Comparison of ENCODE assay signal across 10 cellular contexts in the genomic region with DNA sequence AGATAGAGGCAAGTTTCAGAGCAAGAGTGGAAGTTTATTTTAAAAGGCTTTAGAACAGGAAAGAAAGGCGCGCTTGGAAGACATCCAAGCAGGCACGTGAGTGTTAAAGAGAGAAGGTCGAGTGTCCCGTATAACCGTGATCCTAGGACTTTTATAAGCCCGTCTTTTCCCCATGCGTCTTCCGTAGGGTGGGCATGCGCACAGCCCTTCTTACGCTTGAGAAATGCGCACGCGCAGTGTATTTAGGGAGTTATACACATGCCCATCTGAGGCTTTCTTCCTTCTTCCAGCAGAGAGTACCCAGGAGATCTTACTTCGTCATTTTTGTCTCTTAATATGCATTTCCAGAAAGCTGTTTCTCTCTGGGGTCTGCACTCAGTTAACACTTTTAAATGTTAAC. TPM values are rescaled to one million over a fixed set of nuclear protein-coding genes. Genes with fewer than 3 reads are reported as not detected.
A peak's percentile ranks its signal among the peaks of the same experiment; 100 is the strongest.
DNase-seq lines count a peak whose midpoint lies in the region; ATAC-seq, FAIRE-seq and TF ChIP-seq lines count a peak whose summit lies in the region.
"Had no signal": no experiment of that assay in that cellular context is flagged by ENCODE, and none has a peak within 500 bp of the region (broad histone marks: within the 10 kb centered on the region; RNA-seq: fewer than 3 reads in every experiment).

No MANE protein-coding gene starts in this region.

- H3K36me3 Mint-ChIP-seq in activated naive CD4-positive, alpha-beta T cell treated with anti-CD3 and anti-CD28 coated beads, Interleukin-2, amount 50 U/mL, for 24 hours, result peaks cover 18% of the 10 kb centered on the region
- H3K36me3 Mint-ChIP-seq in activated T-cell treated with anti-CD3 and anti-CD28 coated beads, Interleukin-2, amount 50 U/mL, for 4 hours (ENCODE audit: insufficient read depth), result peaks cover 2% of the 10 kb centered on the region

- intact Hi-C loops in heart right ventricle (cut with DNase I), result loop anchor here in 2 of 10 donors (5.0 to 10.0 kb wide), 2 partner anchors 45 to 137 kb away; no protein-coding TSS in a partner anchor
- intact Hi-C loops in pancreas (cut with DNase I), result no loop called here
- intact Hi-C loops in lower leg skin (cut with DNase I; ENCODE audit: low total_unique reads), result no loop called here

- peaks cover 74% of the 10 kb centered on the region for H3K79me2 ChIP-seq in ACC112 (ENCODE audit: control insufficient read depth, insufficient read depth, low read length, unreplicated experiment)

- DNase-seq in heart right ventricle (peak; percentile 44 to 50), pancreas (peak in 1 of 6 donors; percentile 60), lower leg skin (ENCODE audit: low spot score in 2 of 2) (no peak), GM12891 (ENCODE audit: insufficient read length, low spot score) (no peak)
- no peak for DNase-seq in activated T-cell treated with anti-CD3 and anti-CD28 coated beads, Interleukin-2, amount 50 U/mL, for 4 hours
- DNase-seq: activated T-cell treated with anti-CD3 and anti-CD28 coated beads for 4 hours had no signal

- no peaks in the 10 kb centered on the region for H3K36me3 ChIP-seq in ACC112 (ENCODE audit: insufficient read depth, low read length)
- no peaks in the 10 kb centered on the region for H3K36me3 ChIP-seq in heart right ventricle
- H3K36me3 ChIP-seq in pancreas, result no peaks in the 10 kb centered on the region

- H2AFZ ChIP-seq in ACC112 (ENCODE audit: low read length, unreplicated experiment), result no peak overlapping the region

- TF ChIP-seq POLR2A in lower leg skin (IDR thresholded peaks at IDR 0.05) (no peak), GM12891 (IDR thresholded peaks at IDR 0.05; ENCODE audit: low read depth, low read length) (no peak)

- H3K9me3 Mint-ChIP-seq in activated naive CD4-positive, alpha-beta T cell treated with anti-CD3 and anti-CD28 coated beads, Interleukin-2, amount 50 U/mL, for 24 hours, result no peaks in the 10 kb centered on the region
- no peaks in the 10 kb centered on the region for H3K9me3 Mint-ChIP-seq in activated T-cell treated with anti-CD3 and anti-CD28 coated beads, Interleukin-2, amount 50 U/mL, for 4 hours

- TF ChIP-seq CTCF in heart right ventricle (IDR thresholded peaks at IDR 0.05) (no peak), pancreas (IDR thresholded peaks at IDR 0.05) (no peak), lower leg skin (IDR thresholded peaks at IDR 0.05) (no peak)

- no peaks in the 10 kb centered on the region for H3K27me3 Mint-ChIP-seq in activated naive CD4-positive, alpha-beta T cell treated with anti-CD3 and anti-CD28 coated beads, Interleukin-2, amount 50 U/mL, for 24 hours
- no peaks in the 10 kb centered on the region for H3K27me3 Mint-ChIP-seq in activated T-cell treated with anti-CD3 and anti-CD28 coated beads, Interleukin-2, amount 50 U/mL, for 4 hours (ENCODE audit: low read depth)

- H3K27me3 ChIP-seq in ACC112 (ENCODE audit: insufficient read depth, low read length), result no peaks in the 10 kb centered on the region
- no peaks in the 10 kb centered on the region for H3K27me3 ChIP-seq in heart right ventricle
- H3K27me3 ChIP-seq in pancreas, result no peaks in the 10 kb centered on the region

- H3K4me1 ChIP-seq in ACC112 (ENCODE audit: control insufficient read depth, insufficient read depth, low read length, unreplicated experiment), result peaks cover 48% of the 10 kb centered on the region
- H3K4me1 ChIP-seq in heart right ventricle, result peaks cover 2 to 99% (median 65%) of the 10 kb centered on the region in 9 donors
- no peaks in the 10 kb centered on the region for H3K4me1 ChIP-seq in pancreas

- no peak overlapping the region for H3K27ac Mint-ChIP-seq in activated naive CD4-positive, alpha-beta T cell treated with anti-CD3 and anti-CD28 coated beads, Interleukin-2, amount 50 U/mL, for 24 hours

- no peak for FAIRE-seq in pancreas (lab: Jason Lieb, UNC)
- FAIRE-seq in GM12891 (lab: Jason Lieb, UNC), result no peak
- FAIRE-seq: TTC549 had no signal

- ATAC-seq in heart right ventricle (peak in 3 of 8 donors; percentile 28 to 47 (median 29)), pancreas (peak in 3 of 4 donors; percentile 54 to 68 (median 67)), HG02642 (IDR thresholded peaks at IDR 0.05; ENCODE audit: poor library complexity, unreplicated experiment) (no peak)
- ATAC-seq in activated T-cell treated with anti-CD3 and anti-CD28 coated beads, Interleukin-2, amount 50 U/mL, for 4 hours, result no peak

- H3K4me3 ChIP-seq in ACC112 (ENCODE audit: low read depth, low read length) (no peak overlapping the region), heart right ventricle (peak overlapping the region in 4 of 10 donors; percentile 4 to 21 (median 14)), pancreas (peak overlapping the region in 1 of 4 donors; percentile 25), lower leg skin (ENCODE audit: low read depth, poor library complexity, severe bottlenecking) (no peak overlapping the region)

- H3K4me3 Mint-ChIP-seq in activated naive CD4-positive, alpha-beta T cell treated with anti-CD3 and anti-CD28 coated beads, Interleukin-2, amount 50 U/mL, for 24 hours, result peak overlapping the region; percentile 20
- H3K4me3 Mint-ChIP-seq in activated T-cell treated with anti-CD3 and anti-CD28 coated beads, Interleukin-2, amount 50 U/mL, for 4 hours, result no peak overlapping the region

- H3K27ac ChIP-seq in ACC112 (ENCODE audit: low read depth, low read length) (peak overlapping the region; percentile 14; the same call in 1 of the 2 replicates), heart right ventricle (peak overlapping the region in 7 of 10 donors; percentile 34 to 83 (median 59)), pancreas (no peak overlapping the region)

- WGBS in heart right ventricle, 2 donors, result 51 to 61% methylated on average over 15 of the region's 15 CpGs
- WGBS in pancreas, 2 donors, result 74 to 76% methylated on average over 15 of the region's 15 CpGs
- 71 to 83% methylated on average over 15 of the region's 15 CpGs for WGBS in lower leg skin, 2 donors

- H3K9me3 ChIP-seq in heart right ventricle (no peaks in the 10 kb centered on the region), pancreas (no peaks in the 10 kb centered on the region)

- no peaks in the 10 kb centered on the region for H3K4me1 Mint-ChIP-seq in activated naive CD4-positive, alpha-beta T cell treated with anti-CD3 and anti-CD28 coated beads, Interleukin-2, amount 50 U/mL, for 24 hours
- H3K4me1 Mint-ChIP-seq in activated T-cell treated with anti-CD3 and anti-CD28 coated beads, Interleukin-2, amount 50 U/mL, for 4 hours (ENCODE audit: low read depth), result no peaks in the 10 kb centered on the region

TF ChIP-seq in GM12891, 5 proteins besides CTCF, POLR2A, EP300 and RAD21:
- TF ChIP-seq PAX5 (IDR thresholded peaks at IDR 0.05; ENCODE audit: insufficient read depth, low read length, severe bottlenecking) (no peak), SPI1 (IDR thresholded peaks at IDR 0.05; ENCODE audit: low read depth, low read length) (no peak), TAF1 (IDR thresholded peaks at IDR 0.05; ENCODE audit: low read depth, low read length) (no peak), POLR2AphosphoS5 (IDR thresholded peaks at IDR 0.05; ENCODE audit: low read depth, low read length) (no peak), POU2F2 (IDR thresholded peaks at IDR 0.05; ENCODE audit: low read depth, low read length) (no peak)

RNA-seq across cellular contexts. Expression of a gene that starts 52.4 kb away (rescaled TPM):
- total RNA-seq in heart right ventricle, result 100 to 1,000 TPM in 9 of 10 donors, 10 to 100 TPM in 1; 96.6 to 180 (median 132) TPM
- polyA plus RNA-seq in heart right ventricle, result 100 to 1,000 TPM in 1 of 2 donors, 10 to 100 TPM in 1; 69.9 to 119 TPM
- total RNA-seq in pancreas, result 10 to 100 TPM; 17.0 to 85.8 (median 27.3) TPM
- polyA plus RNA-seq in pancreas, result 10 to 100 TPM; 35.1 to 35.3 TPM
- 10 to 100 TPM; 30.3 to 95.7 (median 58.0) TPM for total RNA-seq in lower leg skin
- polyA plus RNA-seq in GM12891 (2012; ENCODE audit: low read depth, missing spikeins), result 1.2 TPM
- total RNA-seq in activated T-cell treated with anti-CD3 and anti-CD28 coated beads, Interleukin-2, amount 50 U/mL, for 4 hours, result 1 to 10 TPM; 1.4 to 2.7 (median 1.6) TPM

Comparison
In these comparisons a context has a peak if more than half of its experiments do, and no peak if none do; other contexts are left out.
1. H3K27ac ChIP-seq: peak in ACC112 (single experiment) and heart right ventricle (7 of 10); none in pancreas (0 of 4).
2. ATAC-seq: peak in pancreas (3 of 4); none in HG02642 (single experiment) and activated T-cell treated with anti-CD3 and anti-CD28 coated beads, Interleukin-2, amount 50 U/mL, for 4 hours (0 of 2).
3. DNase-seq: peak in heart right ventricle (2 of 2); none in lower leg skin (0 of 2), GM12891 (single experiment) and activated T-cell treated with anti-CD3 and anti-CD28 coated beads, Interleukin-2, amount 50 U/mL, for 4 hours (single experiment).
4. RNA of a gene that starts 52.4 kb away (total RNA-seq): 96.6 to 180 TPM in heart right ventricle, 30.3 to 95.7 TPM in lower leg skin and 17.0 to 85.8 TPM in pancreas; 1.4 to 2.7 TPM in activated T-cell treated with anti-CD3 and anti-CD28 coated beads, Interleukin-2, amount 50 U/mL, for 4 hours; every median in the first group is over 4 times any median in the second.